Comparison of ENCODE assay signal across 8 cellular contexts in the genomic region with DNA sequence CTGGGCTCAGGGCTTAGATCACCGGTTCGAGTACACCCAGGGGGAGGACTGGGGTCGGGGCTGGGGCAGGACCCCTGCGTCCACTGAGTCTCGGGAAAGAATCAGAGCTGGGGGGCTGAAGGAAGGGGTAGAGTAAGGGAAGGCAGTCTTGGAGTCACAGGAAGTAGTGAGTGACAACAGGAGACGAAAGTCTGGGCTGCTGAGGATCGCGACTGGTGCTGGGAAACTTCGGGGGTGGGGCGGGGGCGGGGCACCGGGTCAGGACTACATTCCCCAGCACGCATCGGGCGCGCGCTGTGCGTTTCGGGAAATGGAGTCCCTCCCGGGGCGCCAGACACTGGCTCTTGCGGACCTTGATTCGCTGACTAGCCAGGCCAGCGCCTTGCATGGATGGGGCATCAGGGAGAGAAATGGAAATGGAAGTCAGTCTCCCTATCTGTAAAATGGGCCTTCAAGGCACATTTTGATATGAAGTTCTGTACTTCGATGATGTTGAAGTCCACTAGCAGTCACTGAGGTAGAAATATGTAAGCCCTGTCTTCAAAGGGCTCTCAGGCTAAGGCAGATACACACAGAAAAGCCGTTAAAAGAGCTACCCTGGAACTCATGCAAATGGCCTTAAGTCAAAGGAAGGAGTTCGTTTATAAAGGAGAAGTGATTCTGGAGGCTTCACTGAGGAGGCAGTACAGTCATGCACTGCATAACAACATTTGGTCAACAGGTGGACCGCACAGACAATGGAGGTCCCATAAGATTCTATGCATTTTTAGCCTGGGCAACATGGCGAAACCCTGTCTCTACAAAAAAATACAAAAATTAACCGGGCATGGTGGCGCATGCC. TPM values are rescaled to one million over a fixed set of nuclear protein-coding genes. Genes with fewer than 3 reads are reported as not detected.
DNase-seq lines count a peak whose midpoint lies in the region; ATAC-seq and TF ChIP-seq lines count a peak whose summit lies in the region.

No MANE protein-coding gene starts in this region.

- peaks cover 16% of the 10 kb centered on the region for H3K79me2 ChIP-seq in GM23248 (ENCODE audit: insufficient read depth)

- H3K27me3 ChIP-seq in BJ (ENCODE audit: control insufficient read depth, insufficient read depth, low read length): no peaks in the 10 kb centered on the region
- H3K27me3 ChIP-seq in GM23248 (replicated peaks; ENCODE audit: insufficient read depth): no peaks in the 10 kb centered on the region

- intact Hi-C loops in left colon (cut with DNase I, micrococcal nuclease): no loop called here

- H3K27me3 Mint-ChIP-seq in activated CD4-positive, alpha-beta T cell treated with anti-CD3 and anti-CD28 coated beads, Interleukin-2, amount 10 ng/mL, durations not matched to agents 7 days and 5 days: no peaks in the 10 kb centered on the region

- no peak for TF ChIP-seq CTCF in BJ (IDR thresholded peaks at IDR 0.05; ENCODE audit: insufficient read depth, low read depth, low read length)
- no peak for TF ChIP-seq CTCF in coronary artery (IDR thresholded peaks at IDR 0.05)

- H3K4me3 ChIP-seq in BJ (ENCODE audit: low read depth, low read length) (peak overlapping the region; percentile 63), GM23248 (peak overlapping the region; percentile 92), coronary artery (peak overlapping the region; percentile 77)

- POLR2A ChIA-PET in BJ (lab: Charles Lee): interaction anchor here (0.5 to 1.2 kb wide), 3 partner anchors 8 to 117 kb away, joined by 5 read pairs; no protein-coding TSS in a partner anchor
- POLR2A ChIA-PET in activated CD4-positive, alpha-beta T cell treated with anti-CD3 and anti-CD28 coated beads, Interleukin-2, amount 10 ng/mL, durations not matched to agents 7 days and 5 days (lab: Charles Lee): no interaction called here

- H4K20me1 ChIP-seq in GM23248 (ENCODE audit: insufficient read depth): no peaks in the 10 kb centered on the region

- H3K9ac ChIP-seq in GM23248: peak overlapping the region; percentile 91

- peaks cover 26% of the 10 kb centered on the region for H3F3A ChIP-seq in GM23248 (ENCODE audit: insufficient read depth)

- peak overlapping the region; percentile 96 for H3K27ac ChIP-seq in GM23248
- H3K27ac ChIP-seq in coronary artery: peak overlapping the region; percentile 97 to 100

- no peaks in the 10 kb centered on the region for H3K9me2 ChIP-seq in GM23248 (ENCODE audit: insufficient read depth)

- peak overlapping the region; percentile 93 for H2AFZ ChIP-seq in GM23248

- DNase-seq in BJ (ENCODE audit: low read depth) (peak; percentile 45), GM23248 (peak; percentile 97), NCI-H2196 (lab: John Stamatoyannopoulos, UW; ENCODE audit: unreplicated experiment) (peak; percentile 95), coronary artery (ENCODE audit: low spot score) (peak; percentile 97), left colon (peak; percentile 92)
- DNase-seq in activated CD4-positive, alpha-beta T cell treated with anti-CD3 and anti-CD28 coated beads, Interleukin-2, amount 10 ng/mL, durations not matched to agents 7 days and 5 days: peak; percentile 83
- DNase-seq in stimulated activated CD4-positive, alpha-beta T cell treated with anti-CD3 and anti-CD28 coated beads, Interleukin-1b, Interleukin-23, amount 100 ng/mL, for 24 hours (ENCODE audit: low read depth in 4 of 4, low spot score in 1 of 4): peak; percentile 57 to 75 (median 64)

- peaks cover 67% of the 10 kb centered on the region for H3K4me1 Mint-ChIP-seq in activated CD4-positive, alpha-beta T cell treated with anti-CD3 and anti-CD28 coated beads, Interleukin-2, amount 10 ng/mL, durations not matched to agents 7 days and 5 days

- peak; percentile 62 for ATAC-seq in left colon
- ATAC-seq in GM21717 (IDR thresholded peaks at IDR 0.05; ENCODE audit: unreplicated experiment): no peak

- whole genome bisulfite sequencing in GM23248 (ENCODE audit: low coverage in 1 of 2, low lambda C conversion rate in 2 of 2, missing lambda C conversion rate in 2 of 2), 2 experiments: 16 to 32% methylated on average over 16 to 31 of the region's 31 CpGs

- CTCF ChIA-PET in BJ (lab: Yijun Ruan, JAX): interaction anchor here (0.6 to 2.9 kb wide), 2 partner anchors 19 to 52 kb away, joined by 4 to 13 read pairs; no protein-coding TSS in a partner anchor
- CTCF ChIA-PET in activated CD4-positive, alpha-beta T cell treated with anti-CD3 and anti-CD28 coated beads, Interleukin-2, amount 10 ng/mL, durations not matched to agents 7 days and 5 days (lab: Charles Lee): interaction anchor here (1.4 to 2.1 kb wide), 2 partner anchors 24 to 52 kb away, joined by 3 to 6 read pairs; no protein-coding TSS in a partner anchor

- in situ Hi-C loops in GM23248 (cut with MboI): no loop called here

- H3K27ac Mint-ChIP-seq in activated CD4-positive, alpha-beta T cell treated with anti-CD3 and anti-CD28 coated beads, Interleukin-2, amount 10 ng/mL, durations not matched to agents 7 days and 5 days: peak overlapping the region; percentile 86

- H3K4me3 Mint-ChIP-seq in activated CD4-positive, alpha-beta T cell treated with anti-CD3 and anti-CD28 coated beads, Interleukin-2, amount 10 ng/mL, durations not matched to agents 7 days and 5 days: peak overlapping the region; percentile 51

- no peaks in the 10 kb centered on the region for H3K9me3 ChIP-seq in GM23248 (ENCODE audit: low read depth)

- peaks cover 26% of the 10 kb centered on the region for H3K4me1 ChIP-seq in GM23248 (ENCODE audit: insufficient read depth)

- H3K9me3 Mint-ChIP-seq in activated CD4-positive, alpha-beta T cell treated with anti-CD3 and anti-CD28 coated beads, Interleukin-2, amount 10 ng/mL, durations not matched to agents 7 days and 5 days: no peaks in the 10 kb centered on the region

- no peaks in the 10 kb centered on the region; the same call in 1 of the 2 replicates for H3K36me3 ChIP-seq in BJ (ENCODE audit: control insufficient read depth, insufficient read depth, low read length)
- H3K36me3 ChIP-seq in GM23248 (ENCODE audit: low read depth): no peaks in the 10 kb centered on the region

- H3K36me3 Mint-ChIP-seq in activated CD4-positive, alpha-beta T cell treated with anti-CD3 and anti-CD28 coated beads, Interleukin-2, amount 10 ng/mL, durations not matched to agents 7 days and 5 days (ENCODE audit: low read depth): peaks cover 4% of the 10 kb centered on the region

- peak overlapping the region; percentile 95 for H3K4me2 ChIP-seq in GM23248 (ENCODE audit: unreplicated experiment)

RNA-seq across cellular contexts. Expression of a gene that starts 0.7 kb away (rescaled TPM):
- polyA plus RNA-seq in BJ (2011; rRNA removed) (14.9 and 22.2 TPM in 2 replicates), GM23248 (2016; fragmentation: Nextera tagmentation; extraction: Ambion mirVana) (2.0 and 2.1 TPM in 2 replicates)
- polyA minus RNA-seq in BJ (2011; rRNA and poly(A)+ RNA removed): 6.6 and 8.8 TPM in 2 replicates
- total RNA-seq in GM23248 (2014; rRNA removed; shearing (Covaris generic)): 4.4 and 4.8 TPM in 2 replicates
- total RNA-seq in activated CD4-positive, alpha-beta T cell treated with anti-CD3 and anti-CD28 coated beads, Interleukin-2, amount 10 ng/mL, durations not matched to agents 7 days and 5 days: under 1 TPM; 0.22 to 0.31 TPM
- 1 to 10 TPM in 1 of 2 donors, under 1 TPM in 1; 0.24 to 1.7 TPM for total RNA-seq in left colon

RNA-seq across cellular contexts. Expression of a gene that starts 3.2 kb away (rescaled TPM):
- polyA plus RNA-seq in BJ (2011; rRNA removed): 27.4 and 27.8 TPM in 2 replicates
- polyA minus RNA-seq in BJ (2011; rRNA and poly(A)+ RNA removed): 6.5 and 9.4 TPM in 2 replicates
- 42.5 and 77.1 TPM in 2 replicates for total RNA-seq in GM23248 (2014; rRNA removed; shearing (Covaris generic))
- polyA plus RNA-seq in GM23248 (2016; fragmentation: Nextera tagmentation; extraction: Ambion mirVana): 62.5 and 68.1 TPM in 2 replicates
- total RNA-seq in activated CD4-positive, alpha-beta T cell treated with anti-CD3 and anti-CD28 coated beads, Interleukin-2, amount 10 ng/mL, durations not matched to agents 7 days and 5 days: 10 to 100 TPM; 21.8 to 22.1 TPM
- 10 to 100 TPM; 22.3 to 23.5 TPM for total RNA-seq in left colon

RNA-seq across cellular contexts. Expression of a gene that starts 26.3 kb away (rescaled TPM):
- polyA plus RNA-seq in BJ (2011; rRNA removed) (5.9 and 7.6 TPM in 2 replicates), GM23248 (2016; fragmentation: Nextera tagmentation; extraction: Ambion mirVana) (0.39 and 0.64 TPM in 2 replicates)
- 5.5 and 7.6 TPM in 2 replicates for polyA minus RNA-seq in BJ (2011; rRNA and poly(A)+ RNA removed)
- total RNA-seq in GM23248 (2014; rRNA removed; shearing (Covaris generic)): 18.2 and 23.0 TPM in 2 replicates
- 10 to 100 TPM; 21.7 to 22.4 TPM for total RNA-seq in activated CD4-positive, alpha-beta T cell treated with anti-CD3 and anti-CD28 coated beads, Interleukin-2, amount 10 ng/mL, durations not matched to agents 7 days and 5 days
- 10 to 100 TPM; 20.5 to 24.4 TPM for total RNA-seq in left colon

RNA-seq across cellular contexts. Expression of a gene that starts 51.8 kb away (rescaled TPM):
- polyA plus RNA-seq in BJ (2011; rRNA removed): 25.6 and 37.1 TPM in 2 replicates
- 22.4 and 25.4 TPM in 2 replicates for polyA minus RNA-seq in BJ (2011; rRNA and poly(A)+ RNA removed)
- 36.1 and 39.7 TPM in 2 replicates for total RNA-seq in GM23248 (2014; rRNA removed; shearing (Covaris generic))
- polyA plus RNA-seq in GM23248 (2016; fragmentation: Nextera tagmentation; extraction: Ambion mirVana): 30.9 and 31.6 TPM in 2 replicates
- total RNA-seq in activated CD4-positive, alpha-beta T cell treated with anti-CD3 and anti-CD28 coated beads, Interleukin-2, amount 10 ng/mL, durations not matched to agents 7 days and 5 days: 10 to 100 TPM; 18.4 to 19.0 TPM
- 10 to 100 TPM; 12.9 to 21.0 TPM for total RNA-seq in left colon

Comparison
In these comparisons a context has a peak if more than half of its experiments do, and no peak if none do; other contexts are left out.
1. DNase-seq: peak in every context shown above with its lines; median percentile 97 in GM23248; 97 in coronary artery; 95 in NCI-H2196; 92 in left colon; 83 in activated CD4-positive, alpha-beta T cell treated with anti-CD3 and anti-CD28 coated beads, Interleukin-2, amount 10 ng/mL, durations not matched to agents 7 days and 5 days; 64 in stimulated activated CD4-positive, alpha-beta T cell treated with anti-CD3 and anti-CD28 coated beads, Interleukin-1b, Interleukin-23, amount 100 ng/mL, for 24 hours; 45 in BJ.